14 cellular contexts compared by ENCODE assay signal in the genomic region with DNA sequence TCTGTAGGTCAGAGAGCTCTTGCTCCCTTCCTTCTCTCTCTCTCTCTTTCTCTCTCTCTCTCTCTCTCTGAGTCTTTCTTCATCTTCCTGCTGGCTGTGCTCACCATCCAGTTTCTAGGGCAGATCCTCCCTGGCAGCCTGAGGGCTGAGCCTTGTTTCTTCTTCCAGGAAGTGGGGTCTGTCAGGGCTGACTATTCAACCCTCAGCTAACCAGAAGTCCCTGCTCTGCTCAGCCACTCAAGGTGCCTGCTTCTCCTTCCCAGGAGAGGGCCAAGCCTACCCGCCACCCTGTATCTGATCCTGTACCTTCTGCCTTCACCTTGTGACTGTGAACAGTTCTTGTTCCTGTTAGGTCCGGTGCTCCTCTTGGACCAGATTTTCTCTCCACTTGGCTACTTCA.
DNase-seq lines count a peak whose midpoint lies in the region; ATAC-seq and TF ChIP-seq lines count a peak whose summit lies in the region.
"Had no signal": no experiment of that assay in that cellular context is flagged by ENCODE, and none has a peak within 500 bp of the region (broad histone marks: within the 10 kb centered on the region; RNA-seq: fewer than 3 reads in every experiment).

No MANE protein-coding gene starts in this region.

- 90 to 94% methylated on average over 2 of the region's 2 CpGs for WGBS in endodermal cell (ENCODE audit: insufficient coverage in 1 of 2, insufficient read length in 1 of 2), 2 experiments

- no peak overlapping the region for H3K27ac ChIP-seq in endodermal cell (ENCODE audit: low read depth, low read length)
- no peak overlapping the region for H3K27ac ChIP-seq in ascending aorta
- H3K27ac ChIP-seq: 22Rv1 had no signal

- H3K9me3 Mint-ChIP-seq in activated CD8-positive, alpha-beta T cell treated with anti-CD3 and anti-CD28 coated beads, Interleukin-2, amount 10 ng/mL, durations not matched to agents 7 days and 5 days (ENCODE audit: insufficient read depth) = no peaks in the 10 kb centered on the region
- H3K9me3 Mint-ChIP-seq in activated CD8-positive, alpha-beta T cell treated with anti-CD3 and anti-CD28 coated beads for 36 hours = no peaks in the 10 kb centered on the region
- H3K9me3 Mint-ChIP-seq in endodermal cell = no peaks in the 10 kb centered on the region
- H3K9me3 Mint-ChIP-seq in memory B cell = peaks cover 2% of the 10 kb centered on the region
- peaks cover 0 to 3% of the 10 kb centered on the region in 2 donors for H3K9me3 Mint-ChIP-seq in activated naive CD4-positive, alpha-beta T cell treated with anti-CD3 and anti-CD28 coated beads, Interleukin-2, amount 50 U/mL, for 72 hours
- H3K9me3 Mint-ChIP-seq: CD8-positive, alpha-beta T cell had no signal

- no peaks in the 10 kb centered on the region for H3K9me3 ChIP-seq in endodermal cell (ENCODE audit: control insufficient read depth, low read length)
- no peaks in the 10 kb centered on the region for H3K9me3 ChIP-seq in ascending aorta

- no peak for TF ChIP-seq CTCF in activated CD8-positive, alpha-beta T cell treated with anti-CD3 and anti-CD28 coated beads for 36 hours (IDR thresholded peaks at IDR 0.05)
- TF ChIP-seq CTCF in endodermal cell (conservative IDR thresholded peaks at IDR 0.05) (no peak), ascending aorta (IDR thresholded peaks at IDR 0.05) (no peak)

- H3K9ac ChIP-seq in endodermal cell (ENCODE audit: extremely low read depth, low read length, poor library complexity, severe bottlenecking) = no peak overlapping the region

- H3K4me1 ChIP-seq in endodermal cell (ENCODE audit: control insufficient read depth, insufficient read depth, low read length) (no peaks in the 10 kb centered on the region), ascending aorta (no peaks in the 10 kb centered on the region)

- no peaks in the 10 kb centered on the region for H3K36me3 ChIP-seq in endodermal cell (ENCODE audit: control insufficient read depth, insufficient read depth, low read length)
- H3K36me3 ChIP-seq in ascending aorta = no peaks in the 10 kb centered on the region

- POLR2A ChIA-PET in activated CD8-positive, alpha-beta T cell treated with anti-CD3 and anti-CD28 coated beads, Interleukin-2, amount 10 ng/mL, durations not matched to agents 7 days and 5 days (lab: Charles Lee) = interaction anchor here (0.7 kb wide), 1 partner anchor 44 kb away, joined by 3 read pairs; no protein-coding TSS in a partner anchor
- POLR2A ChIA-PET in activated CD8-positive, alpha-beta T cell treated with anti-CD3 and anti-CD28 coated beads for 36 hours (lab: Charles Lee) = no interaction called here

- intact Hi-C loops in activated CD8-positive, alpha-beta T cell treated with anti-CD3 and anti-CD28 coated beads for 36 hours (cut with micrococcal nuclease) = no loop called here
- intact Hi-C loops in ascending aorta (cut with DNase I) = no loop called here

- no peak overlapping the region for H3K27ac Mint-ChIP-seq in activated CD8-positive, alpha-beta T cell treated with anti-CD3 and anti-CD28 coated beads, Interleukin-2, amount 10 ng/mL, durations not matched to agents 7 days and 5 days
- no peak overlapping the region for H3K27ac Mint-ChIP-seq in activated CD8-positive, alpha-beta T cell treated with anti-CD3 and anti-CD28 coated beads for 36 hours
- H3K27ac Mint-ChIP-seq in endodermal cell (no peak overlapping the region), memory B cell (peak overlapping the region; percentile 6)
- H3K27ac Mint-ChIP-seq in activated naive CD4-positive, alpha-beta T cell treated with anti-CD3 and anti-CD28 coated beads, Interleukin-2, amount 50 U/mL, for 72 hours = no peak overlapping the region
- H3K27ac Mint-ChIP-seq: CD14-positive monocyte; CD8-positive, alpha-beta T cell had no signal

- peak; percentile 10 for DNase-seq in activated CD8-positive, alpha-beta T cell treated with anti-CD3 and anti-CD28 coated beads, Interleukin-2, amount 10 ng/mL, durations not matched to agents 7 days and 5 days
- no peak for DNase-seq in activated CD8-positive, alpha-beta T cell treated with anti-CD3 and anti-CD28 coated beads for 36 hours
- DNase-seq in endodermal cell = peak; percentile 32
- no peak for DNase-seq in memory B cell (ENCODE audit: low spot score in 2 of 2)
- DNase-seq in activated naive CD4-positive, alpha-beta T cell treated with anti-CD3 and anti-CD28 coated beads, Interleukin-2, amount 50 U/mL, for 72 hours (ENCODE audit: low spot score in 2 of 2) = no peak
- no peak for DNase-seq in hepatic stellate cell (ENCODE audit: low spot score)
- DNase-seq in ascending aorta (ENCODE audit: low spot score in 2 of 2) = no peak
- DNase-seq: CD8-positive, alpha-beta T cell; COR-L47; GF-D8 had no signal

- CTCF ChIA-PET in activated CD8-positive, alpha-beta T cell treated with anti-CD3 and anti-CD28 coated beads, Interleukin-2, amount 10 ng/mL, durations not matched to agents 7 days and 5 days (lab: Charles Lee) = no interaction called here
- CTCF ChIA-PET in activated CD8-positive, alpha-beta T cell treated with anti-CD3 and anti-CD28 coated beads for 36 hours (lab: Charles Lee) = no interaction called here

- no peak overlapping the region for H3K4me3 Mint-ChIP-seq in activated CD8-positive, alpha-beta T cell treated with anti-CD3 and anti-CD28 coated beads, Interleukin-2, amount 10 ng/mL, durations not matched to agents 7 days and 5 days
- no peak overlapping the region for H3K4me3 Mint-ChIP-seq in activated CD8-positive, alpha-beta T cell treated with anti-CD3 and anti-CD28 coated beads for 36 hours
- H3K4me3 Mint-ChIP-seq in endodermal cell = no peak overlapping the region
- no peak overlapping the region for H3K4me3 Mint-ChIP-seq in memory B cell
- H3K4me3 Mint-ChIP-seq: CD14-positive monocyte; CD8-positive, alpha-beta T cell had no signal

- H3K27me3 ChIP-seq in endodermal cell (ENCODE audit: control insufficient read depth, insufficient read depth, low read length, poor library complexity, severe bottlenecking) (no peaks in the 10 kb centered on the region), ascending aorta (no peaks in the 10 kb centered on the region)

- H3K4me3 ChIP-seq in endodermal cell (ENCODE audit: low read length) = no peak overlapping the region
- H3K4me3 ChIP-seq in ascending aorta = no peak overlapping the region

- no peaks in the 10 kb centered on the region for H3K4me1 Mint-ChIP-seq in activated CD8-positive, alpha-beta T cell treated with anti-CD3 and anti-CD28 coated beads, Interleukin-2, amount 10 ng/mL, durations not matched to agents 7 days and 5 days (ENCODE audit: low read depth)
- peaks cover 3% of the 10 kb centered on the region for H3K4me1 Mint-ChIP-seq in activated CD8-positive, alpha-beta T cell treated with anti-CD3 and anti-CD28 coated beads for 36 hours (ENCODE audit: low read depth)
- peaks cover 7% of the 10 kb centered on the region for H3K4me1 Mint-ChIP-seq in endodermal cell
- peaks cover 4% of the 10 kb centered on the region for H3K4me1 Mint-ChIP-seq in memory B cell

- no peak for ATAC-seq in activated CD8-positive, alpha-beta T cell treated with anti-CD3 and anti-CD28 coated beads, Interleukin-2, amount 10 ng/mL, durations not matched to agents 7 days and 5 days
- no peak for ATAC-seq in activated CD8-positive, alpha-beta T cell treated with anti-CD3 and anti-CD28 coated beads for 36 hours
- no peak for ATAC-seq in memory B cell (ENCODE audit: low read depth)
- no peak for ATAC-seq in HG02885 (IDR thresholded peaks at IDR 0.05; ENCODE audit: poor library complexity, unreplicated experiment)
- ATAC-seq in activated naive CD4-positive, alpha-beta T cell treated with anti-CD3 and anti-CD28 coated beads, Interleukin-2, amount 50 U/mL, for 72 hours = no peak
- ATAC-seq: CD8-positive, alpha-beta T cell; HCT116 had no signal

- no peaks in the 10 kb centered on the region for H3K36me3 Mint-ChIP-seq in activated CD8-positive, alpha-beta T cell treated with anti-CD3 and anti-CD28 coated beads, Interleukin-2, amount 10 ng/mL, durations not matched to agents 7 days and 5 days (ENCODE audit: low read depth)
- H3K36me3 Mint-ChIP-seq in activated CD8-positive, alpha-beta T cell treated with anti-CD3 and anti-CD28 coated beads for 36 hours (ENCODE audit: low read depth) = no peaks in the 10 kb centered on the region
- no peaks in the 10 kb centered on the region for H3K36me3 Mint-ChIP-seq in endodermal cell (ENCODE audit: low read depth)
- no peaks in the 10 kb centered on the region for H3K36me3 Mint-ChIP-seq in memory B cell
- peaks cover 4 to 9% of the 10 kb centered on the region in 2 donors for H3K36me3 Mint-ChIP-seq in activated naive CD4-positive, alpha-beta T cell treated with anti-CD3 and anti-CD28 coated beads, Interleukin-2, amount 50 U/mL, for 72 hours
- H3K36me3 Mint-ChIP-seq: CD14-positive monocyte; CD8-positive, alpha-beta T cell had no signal

- H3K27me3 Mint-ChIP-seq in activated CD8-positive, alpha-beta T cell treated with anti-CD3 and anti-CD28 coated beads, Interleukin-2, amount 10 ng/mL, durations not matched to agents 7 days and 5 days (ENCODE audit: low read depth) = peaks cover 4% of the 10 kb centered on the region
- H3K27me3 Mint-ChIP-seq in activated CD8-positive, alpha-beta T cell treated with anti-CD3 and anti-CD28 coated beads for 36 hours = peaks cover 41% of the 10 kb centered on the region
- H3K27me3 Mint-ChIP-seq in endodermal cell (ENCODE audit: insufficient read depth) = no peaks in the 10 kb centered on the region
- peaks cover 9% of the 10 kb centered on the region for H3K27me3 Mint-ChIP-seq in memory B cell

Comparison
In these comparisons a context has a peak if more than half of its experiments do, and no peak if none do; other contexts are left out.
1. DNase-seq: peak in activated CD8-positive, alpha-beta T cell treated with anti-CD3 and anti-CD28 coated beads, Interleukin-2, amount 10 ng/mL, durations not matched to agents 7 days and 5 days (single experiment) and endodermal cell (single experiment); none in activated CD8-positive, alpha-beta T cell treated with anti-CD3 and anti-CD28 coated beads for 36 hours (single experiment), memory B cell (0 of 2), activated naive CD4-positive, alpha-beta T cell treated with anti-CD3 and anti-CD28 coated beads, Interleukin-2, amount 50 U/mL, for 72 hours (0 of 2), hepatic stellate cell (single experiment) and ascending aorta (0 of 2).